In genomic region chr1:228034954-228035837, GRCh38 we compare ENCODE assay signal across 23 cellular contexts. TPM values are rescaled to one million over a fixed set of nuclear protein-coding genes. Genes with fewer than 3 reads are reported as not detected.
DNase-seq lines count a peak whose midpoint lies in the region; ATAC-seq and TF ChIP-seq lines count a peak whose summit lies in the region.
"Had no signal": no experiment of that assay in that cellular context is flagged by ENCODE, and none has a peak within 500 bp of the region (broad histone marks: within the 10 kb centered on the region; RNA-seq: fewer than 3 reads in every experiment).

No MANE protein-coding gene starts in this region.

- no peak overlapping the region for H3K27ac ChIP-seq in neural progenitor cell
- H3K27ac ChIP-seq: BLaER1 treated with 17β-estradiol and CSF1 and Interleukin-3, amounts not matched to agents 10 nM and 100 nM; HL-60 had no signal

- H3K27ac Mint-ChIP-seq in activated naive CD8-positive, alpha-beta T cell treated with anti-CD3 and anti-CD28 coated beads, Interleukin-2, amount 10 ng/mL, durations not matched to agents 7 days and 5 days, result no peak overlapping the region
- no peak overlapping the region for H3K27ac Mint-ChIP-seq in activated naive CD8-positive, alpha-beta T cell treated with anti-CD3 and anti-CD28 coated beads for 36 hours
- H3K27ac Mint-ChIP-seq in chondrocyte (ENCODE audit: unreplicated experiment) (no peak overlapping the region), neural progenitor cell (peak overlapping the region; percentile 84), type B pancreatic cell (no peak overlapping the region)
- H3K27ac Mint-ChIP-seq: IgD-negative memory B cell had no signal

- peaks cover 100% of the 10 kb centered on the region for H3K27me3 ChIP-seq in neural progenitor cell
- H3K27me3 ChIP-seq: BLaER1 treated with 17β-estradiol and CSF1 and Interleukin-3, amounts not matched to agents 10 nM and 100 nM had no signal

- H3K36me3 ChIP-seq in neural progenitor cell, result no peaks in the 10 kb centered on the region
- H3K36me3 ChIP-seq: BLaER1 treated with 17β-estradiol and CSF1 and Interleukin-3, amounts not matched to agents 10 nM and 100 nM had no signal

- peaks cover 32% of the 10 kb centered on the region for H3K4me1 ChIP-seq in neural progenitor cell

- H3K27me3 Mint-ChIP-seq in activated naive CD8-positive, alpha-beta T cell treated with anti-CD3 and anti-CD28 coated beads, Interleukin-2, amount 10 ng/mL, durations not matched to agents 7 days and 5 days, result peaks cover 36% of the 10 kb centered on the region
- peaks cover 48% of the 10 kb centered on the region for H3K27me3 Mint-ChIP-seq in activated naive CD8-positive, alpha-beta T cell treated with anti-CD3 and anti-CD28 coated beads for 36 hours
- peaks cover 28% of the 10 kb centered on the region for H3K27me3 Mint-ChIP-seq in chondrocyte (ENCODE audit: low read depth)
- H3K27me3 Mint-ChIP-seq in neural progenitor cell (ENCODE audit: insufficient read depth, low read depth), result peaks cover 37% of the 10 kb centered on the region
- peaks cover 50% of the 10 kb centered on the region for H3K27me3 Mint-ChIP-seq in type B pancreatic cell

- POLR2A ChIA-PET in activated naive CD8-positive, alpha-beta T cell treated with anti-CD3 and anti-CD28 coated beads, Interleukin-2, amount 10 ng/mL, durations not matched to agents 7 days and 5 days (lab: Charles Lee), result no interaction called here

- no peaks in the 10 kb centered on the region for H3K79me2 ChIP-seq in neural progenitor cell (ENCODE audit: low read depth)

- peak; percentile 20 for DNase-seq in activated naive CD8-positive, alpha-beta T cell treated with anti-CD3 and anti-CD28 coated beads, Interleukin-2, amount 10 ng/mL, durations not matched to agents 7 days and 5 days
- DNase-seq in activated naive CD8-positive, alpha-beta T cell treated with anti-CD3 and anti-CD28 coated beads for 36 hours, result no peak
- DNase-seq in chondrocyte (ENCODE audit: low spot score) (peak; percentile 59), neural progenitor cell (ENCODE audit: low spot score) (no peak), type B pancreatic cell (ENCODE audit: extremely low spot score, unreplicated experiment) (peak; percentile 58), NCI-H524 treated with DMSO at 0.1 percent for 48 hours (lab: John Stamatoyannopoulos, UW) (no peak), DMS53 treated with DMSO at 0.1 percent for 48 hours (lab: John Stamatoyannopoulos, UW; ENCODE audit: unreplicated experiment) (no peak)
- DNase-seq: GF-D8, NCI-H1105, NCI-H1694, NCI-H2107, NCI-H226, NCI-H69, SIG-M5 had no signal

- H3K4me3 ChIP-seq in neural progenitor cell, result no peak overlapping the region
- H3K4me3 ChIP-seq: BLaER1 treated with 17β-estradiol and CSF1 and Interleukin-3, amounts not matched to agents 10 nM and 100 nM had no signal

- TF ChIP-seq CTCF in chondrocyte (IDR thresholded peaks at IDR 0.05), result no peak
- TF ChIP-seq CTCF in neural progenitor cell (IDR thresholded peaks at IDR 0.05), result no peak
- TF ChIP-seq CTCF in type B pancreatic cell (conservative IDR thresholded peaks at IDR 0.05), result no peak

- H3K4me2 ChIP-seq in neural progenitor cell, result peak overlapping the region; percentile 27
- H3K4me2 ChIP-seq: BLaER1 treated with 17β-estradiol and CSF1 and Interleukin-3, amounts not matched to agents 10 nM and 100 nM had no signal

- no peak overlapping the region for H3K4me3 Mint-ChIP-seq in activated naive CD8-positive, alpha-beta T cell treated with anti-CD3 and anti-CD28 coated beads, Interleukin-2, amount 10 ng/mL, durations not matched to agents 7 days and 5 days
- H3K4me3 Mint-ChIP-seq in activated naive CD8-positive, alpha-beta T cell treated with anti-CD3 and anti-CD28 coated beads for 36 hours, result no peak overlapping the region
- no peak overlapping the region for H3K4me3 Mint-ChIP-seq in chondrocyte (ENCODE audit: unreplicated experiment)
- H3K4me3 Mint-ChIP-seq in neural progenitor cell, result peak overlapping the region; percentile 55
- no peak overlapping the region for H3K4me3 Mint-ChIP-seq in type B pancreatic cell
- H3K4me3 Mint-ChIP-seq: CD8-positive, alpha-beta memory T cell; IgD-negative memory B cell had no signal

- no peaks in the 10 kb centered on the region for H3K36me3 Mint-ChIP-seq in activated naive CD8-positive, alpha-beta T cell treated with anti-CD3 and anti-CD28 coated beads, Interleukin-2, amount 10 ng/mL, durations not matched to agents 7 days and 5 days
- H3K36me3 Mint-ChIP-seq in activated naive CD8-positive, alpha-beta T cell treated with anti-CD3 and anti-CD28 coated beads for 36 hours, result no peaks in the 10 kb centered on the region
- peaks cover 6% of the 10 kb centered on the region for H3K36me3 Mint-ChIP-seq in chondrocyte (ENCODE audit: low read depth)
- peaks cover 24% of the 10 kb centered on the region for H3K36me3 Mint-ChIP-seq in neural progenitor cell
- H3K36me3 Mint-ChIP-seq in type B pancreatic cell, result no peaks in the 10 kb centered on the region

- peaks cover 38% of the 10 kb centered on the region for H4K20me1 ChIP-seq in neural progenitor cell (ENCODE audit: low read depth)
- H4K20me1 ChIP-seq: BLaER1 treated with 17β-estradiol and CSF1 and Interleukin-3, amounts not matched to agents 10 nM and 100 nM had no signal

- H3K9ac ChIP-seq in neural progenitor cell, result no peak overlapping the region
- H3K9ac ChIP-seq: BLaER1 treated with 17β-estradiol and CSF1 and Interleukin-3, amounts not matched to agents 10 nM and 100 nM had no signal

- no peak for ATAC-seq in activated naive CD8-positive, alpha-beta T cell treated with anti-CD3 and anti-CD28 coated beads, Interleukin-2, amount 10 ng/mL, durations not matched to agents 7 days and 5 days (ENCODE audit: low read depth)
- no peak for ATAC-seq in GM19455 (IDR thresholded peaks at IDR 0.05; ENCODE audit: unreplicated experiment)
- ATAC-seq: HCT116 had no signal

- peaks cover 28% of the 10 kb centered on the region for H3F3A ChIP-seq in neural progenitor cell (ENCODE audit: low read depth)

- no peaks in the 10 kb centered on the region for H3K4me1 Mint-ChIP-seq in activated naive CD8-positive, alpha-beta T cell treated with anti-CD3 and anti-CD28 coated beads, Interleukin-2, amount 10 ng/mL, durations not matched to agents 7 days and 5 days
- no peaks in the 10 kb centered on the region for H3K4me1 Mint-ChIP-seq in activated naive CD8-positive, alpha-beta T cell treated with anti-CD3 and anti-CD28 coated beads for 36 hours
- H3K4me1 Mint-ChIP-seq in chondrocyte (ENCODE audit: low read depth) (peaks cover 2% of the 10 kb centered on the region), neural progenitor cell (peaks cover 45% of the 10 kb centered on the region), type B pancreatic cell (ENCODE audit: unreplicated experiment) (no peaks in the 10 kb centered on the region)

- H3K9me3 ChIP-seq in neural progenitor cell (ENCODE audit: low read depth), result peaks cover 7% of the 10 kb centered on the region

- H3K9me3 Mint-ChIP-seq in activated naive CD8-positive, alpha-beta T cell treated with anti-CD3 and anti-CD28 coated beads, Interleukin-2, amount 10 ng/mL, durations not matched to agents 7 days and 5 days, result no peaks in the 10 kb centered on the region
- H3K9me3 Mint-ChIP-seq in activated naive CD8-positive, alpha-beta T cell treated with anti-CD3 and anti-CD28 coated beads for 36 hours, result peaks cover 1% of the 10 kb centered on the region
- H3K9me3 Mint-ChIP-seq in chondrocyte (ENCODE audit: low read depth) (peaks cover 10% of the 10 kb centered on the region), neural progenitor cell (peaks cover 21% of the 10 kb centered on the region), type B pancreatic cell (peaks cover 5% of the 10 kb centered on the region)
- H3K9me3 Mint-ChIP-seq: CD8-positive, alpha-beta memory T cell had no signal

- no peak overlapping the region for H2AFZ ChIP-seq in neural progenitor cell (replicated peaks)

RNA-seq across cellular contexts. Expression of gene WNT3A, which starts 28.4 kb away (rescaled TPM):
- not detected for total RNA-seq in activated naive CD8-positive, alpha-beta T cell treated with anti-CD3 and anti-CD28 coated beads, Interleukin-2, amount 10 ng/mL, durations not matched to agents 7 days and 5 days
- total RNA-seq in activated naive CD8-positive, alpha-beta T cell treated with anti-CD3 and anti-CD28 coated beads for 36 hours, result not detected
- total RNA-seq in chondrocyte (not detected in 3 replicates), neural progenitor cell (ENCODE audit: low replicate concordance) (0.12 TPM in 1 of 2 replicates, not detected in the other), type B pancreatic cell (ENCODE audit: low replicate concordance) (0.21 and 6.4 TPM in 2 replicates)
- total RNA-seq: CD8-positive, alpha-beta memory T cell; LHCN-M2; OCI-LY7; RPMI7951 had no signal

RNA-seq across cellular contexts. Expression of gene ARF1, which starts 47.3 kb away (rescaled TPM):
- 100 to 1,000 TPM; 266 to 284 TPM for total RNA-seq in activated naive CD8-positive, alpha-beta T cell treated with anti-CD3 and anti-CD28 coated beads, Interleukin-2, amount 10 ng/mL, durations not matched to agents 7 days and 5 days
- 100 to 1,000 TPM; 342 to 350 TPM for total RNA-seq in activated naive CD8-positive, alpha-beta T cell treated with anti-CD3 and anti-CD28 coated beads for 36 hours
- 339 to 392 TPM (median 351 TPM) in 3 replicates for total RNA-seq in chondrocyte
- 95.1 and 147 TPM in 2 replicates for total RNA-seq in neural progenitor cell (ENCODE audit: low replicate concordance)
- 288 and 401 TPM in 2 replicates for total RNA-seq in type B pancreatic cell (ENCODE audit: low replicate concordance)

Comparison
In these comparisons a context has a peak if more than half of its experiments do, and no peak if none do; other contexts are left out.
1. DNase-seq: peak in activated naive CD8-positive, alpha-beta T cell treated with anti-CD3 and anti-CD28 coated beads, Interleukin-2, amount 10 ng/mL, durations not matched to agents 7 days and 5 days (single experiment), chondrocyte (single experiment) and type B pancreatic cell (single experiment); none in activated naive CD8-positive, alpha-beta T cell treated with anti-CD3 and anti-CD28 coated beads for 36 hours (single experiment), neural progenitor cell (single experiment), NCI-H524 treated with DMSO at 0.1 percent for 48 hours (single experiment) and DMS53 treated with DMSO at 0.1 percent for 48 hours (single experiment).